ENCODE assay signal across 26 cellular contexts in genomic region chr4:21126113-21126512, GRCh38.
"Had no signal": no experiment of that assay in that cellular context is flagged by ENCODE, and none has a peak within 500 bp of the region (broad histone marks: within the 10 kb centered on the region; RNA-seq: fewer than 3 reads in every experiment).

No MANE protein-coding gene starts in this region.

- H3K27me3 ChIP-seq: left lung, ovary, tibial nerve, upper lobe of left lung, vagina had no signal

- H3K4me3 ChIP-seq: left lung, lower lobe of right lung, ovary, tibial nerve, upper lobe of left lung, vagina had no signal

- H3K9me3 ChIP-seq: lower lobe of right lung, ovary, tibial nerve, upper lobe of left lung, vagina had no signal

- H3K4me1 ChIP-seq: left lung, lower lobe of right lung, tibial nerve, upper lobe of left lung, vagina had no signal

- H3K27ac ChIP-seq: left lung, lower lobe of right lung, ovary, tibial nerve, upper lobe of left lung, vagina had no signal

- ATAC-seq: left colon; left lung; lower lobe of right lung; naive thymus-derived CD4-positive, alpha-beta T cell; natural killer cell treated with Interleukin-12 subunit alpha and Interleukin-12 subunit beta and Interleukin-15 and Interleukin-18, amount 100 ng/mL, for 72 hours; right cardiac atrium; sciatic nerve; stimulated activated memory B cell treated with anti-CD40 and anti-IgM and Interleukin-4, amounts not matched to agents 10 μg/mL and 1 μg/mL and 100 μg/mL, for 72 hours; stimulated activated naive CD8-positive, alpha-beta T cell treated with anti-CD3 and anti-CD28 coated beads, Interleukin-15, amount 100 ng/mL, for 72 hours had no signal

- H3K36me3 ChIP-seq: left lung, lower lobe of right lung, ovary, tibial nerve, upper lobe of left lung, vagina had no signal

- DNase-seq: hypothalamus; immature natural killer cell; kidney; left colon; left lung; lower lobe of right lung; mammary epithelial cell; mesenchymal stem cell; naive thymus-derived CD4-positive, alpha-beta T cell; ovary; retina; right cardiac atrium; small intestine; stimulated activated CD4-positive, alpha-beta T cell treated with anti-CD3 and anti-CD28 coated beads, Interleukin-1b, Interleukin-23, amount 100 ng/mL, for 48 hours; stimulated activated CD4-positive, alpha-beta T cell treated with anti-CD3 and anti-CD28 coated beads, Interleukin-2, amount 100 ng/mL, for 48 hours; stimulated activated CD4-positive, alpha-beta T cell treated with anti-CD3 and anti-CD28 coated beads, Interleukin-4, amount 100 ng/mL, for 4 hours; stimulated activated CD8-positive, alpha-beta memory T cell treated with anti-CD3 and anti-CD28 coated beads, Interleukin-4, amount 100 ng/mL, for 48 hours; stimulated activated naive CD4-positive, alpha-beta T cell treated with Interleukin-2 at 50 U/mL for 16 hours; stimulated activated naive CD8-positive, alpha-beta T cell treated with anti-CD3 and anti-CD28 coated beads, Interleukin-15, amount 100 ng/mL, for 72 hours; substantia nigra; upper lobe of left lung had no signal
